ENCODE assay signal across 8 cellular contexts in genomic region chr3:13495921-13496723, GRCh38. TPM values are rescaled to one million over a fixed set of nuclear protein-coding genes. Genes with fewer than 3 reads are reported as not detected.
DNase-seq lines count a peak whose midpoint lies in the region; ATAC-seq, FAIRE-seq and TF ChIP-seq lines count a peak whose summit lies in the region.

No MANE protein-coding gene starts in this region.

- ATAC-seq in GM21390 (IDR thresholded peaks at IDR 0.05; ENCODE audit: unreplicated experiment) = peak; percentile 71

- H3K27ac Mint-ChIP-seq in activated naive CD8-positive, alpha-beta T cell treated with anti-CD3 and anti-CD28 coated beads for 36 hours = no peak overlapping the region
- no peak overlapping the region for H3K27ac Mint-ChIP-seq in progenitor cell of endocrine pancreas

- DNase-seq in COLO668 (lab: John Stamatoyannopoulos, UW; ENCODE audit: unreplicated experiment) (peak; percentile 40), SKM-1 treated with dmso at 0.1 percent for 144 hours (lab: John Stamatoyannopoulos, UW; ENCODE audit: unreplicated experiment) (peak; percentile 74), head of caudate nucleus (peak; percentile 51 to 94 (median 87)), progenitor cell of endocrine pancreas (ENCODE audit: low spot score, unreplicated experiment) (peak; percentile 68), urothelium cell line (ENCODE audit: low spot score) (peak; percentile 74)
- peak; percentile 69 for DNase-seq in activated naive CD8-positive, alpha-beta T cell treated with anti-CD3 and anti-CD28 coated beads for 36 hours

- H3K36me3 Mint-ChIP-seq in activated naive CD8-positive, alpha-beta T cell treated with anti-CD3 and anti-CD28 coated beads for 36 hours = no peaks in the 10 kb centered on the region
- no peaks in the 10 kb centered on the region for H3K36me3 Mint-ChIP-seq in progenitor cell of endocrine pancreas (ENCODE audit: insufficient read depth)

- TF ChIP-seq CTCF in LNCAP (IDR thresholded peaks at IDR 0.05) (peak; percentile 97), progenitor cell of endocrine pancreas (IDR thresholded peaks at IDR 0.05; ENCODE audit: unreplicated experiment) (peak; percentile 93)

- no peak overlapping the region for H3K4me3 Mint-ChIP-seq in activated naive CD8-positive, alpha-beta T cell treated with anti-CD3 and anti-CD28 coated beads for 36 hours
- no peak overlapping the region for H3K4me3 Mint-ChIP-seq in progenitor cell of endocrine pancreas (ENCODE audit: low read depth)

- H3K27me3 Mint-ChIP-seq in activated naive CD8-positive, alpha-beta T cell treated with anti-CD3 and anti-CD28 coated beads for 36 hours = no peaks in the 10 kb centered on the region
- H3K27me3 Mint-ChIP-seq in progenitor cell of endocrine pancreas = no peaks in the 10 kb centered on the region

- H3K4me1 Mint-ChIP-seq in activated naive CD8-positive, alpha-beta T cell treated with anti-CD3 and anti-CD28 coated beads for 36 hours = no peaks in the 10 kb centered on the region
- no peaks in the 10 kb centered on the region for H3K4me1 Mint-ChIP-seq in progenitor cell of endocrine pancreas (ENCODE audit: low read depth)

- intact Hi-C loops in head of caudate nucleus (cut with DNase I) = loop anchor here (2.0 to 10.0 kb wide), 3 partner anchors 17 to 153 kb away; no protein-coding TSS in a partner anchor

- H3K9me3 Mint-ChIP-seq in activated naive CD8-positive, alpha-beta T cell treated with anti-CD3 and anti-CD28 coated beads for 36 hours = no peaks in the 10 kb centered on the region
- no peaks in the 10 kb centered on the region for H3K9me3 Mint-ChIP-seq in progenitor cell of endocrine pancreas (ENCODE audit: low read depth)

- no peak for FAIRE-seq in urothelium cell line (lab: Jason Lieb, UNC)

RNA-seq across cellular contexts. Expression of gene HDAC11, which starts 16.0 kb away (rescaled TPM):
- total RNA-seq in activated naive CD8-positive, alpha-beta T cell treated with anti-CD3 and anti-CD28 coated beads for 36 hours = 1 to 10 TPM; 1.6 to 2.7 TPM
- total RNA-seq in progenitor cell of endocrine pancreas = 14.4 and 14.5 TPM in 2 replicates

RNA-seq across cellular contexts. Expression of gene FBLN2, which starts 52.8 kb away (rescaled TPM):
- 1 to 10 TPM; 1.9 to 3.1 TPM for total RNA-seq in activated naive CD8-positive, alpha-beta T cell treated with anti-CD3 and anti-CD28 coated beads for 36 hours
- total RNA-seq in progenitor cell of endocrine pancreas = 5.8 and 14.1 TPM in 2 replicates

Comparison
In these comparisons a context has a peak if more than half of its experiments do, and no peak if none do; other contexts are left out.
1. Peak in every context shown above with its lines: DNase-seq and ATAC-seq.